In genomic region chr1:36696261-36696940, GRCh38 we compare ENCODE assay signal across 22 cellular contexts.
DNase-seq lines count a peak whose midpoint lies in the region; ATAC-seq, FAIRE-seq and TF ChIP-seq lines count a peak whose summit lies in the region.
"Had no signal": no experiment of that assay in that cellular context is flagged by ENCODE, and none has a peak within 500 bp of the region (broad histone marks: within the 10 kb centered on the region; RNA-seq: fewer than 3 reads in every experiment).

No MANE protein-coding gene starts in this region.

- peaks cover 26% of the 10 kb centered on the region for H3K27me3 ChIP-seq in upper lobe of right lung
- H3K27me3 ChIP-seq in small intestine (ENCODE audit: control insufficient read depth in 2 of 2, insufficient read depth in 2 of 2, low read length in 2 of 2) = peaks cover 0 to 7% of the 10 kb centered on the region in 2 donors
- H3K27me3 ChIP-seq: BE2C had no signal

- intact Hi-C loops in upper lobe of right lung (cut with DNase I) = no loop called here

- H3K36me3 ChIP-seq in upper lobe of right lung (no peaks in the 10 kb centered on the region), small intestine (ENCODE audit: control insufficient read depth in 2 of 2, insufficient read depth in 2 of 2, low read length in 2 of 2) (no peaks in the 10 kb centered on the region)
- H3K36me3 ChIP-seq: BE2C had no signal

- H3K4me1 ChIP-seq in upper lobe of right lung (no peaks in the 10 kb centered on the region), small intestine (ENCODE audit: control insufficient read depth in 2 of 2, insufficient read depth in 1 of 2, low read depth in 1 of 2, low read length in 1 of 2) (no peaks in the 10 kb centered on the region)
- H3K4me1 ChIP-seq: BE2C had no signal

- in situ Hi-C loops in ACHN (cut with HindIII; ENCODE audit: low pct_ligation_motif_present, low pct_unique_long_range_greater_than_20kb, low sequenced_read_pairs) = no loop called here

- DNase-seq in ACHN = peak; percentile 5
- peak; percentile 14 for DNase-seq in NCI-H2171 (lab: John Stamatoyannopoulos, UW)
- peak; percentile 66 for DNase-seq in NCI-H69 (lab: John Stamatoyannopoulos, UW)
- peak; percentile 6 for DNase-seq in cerebellum (ENCODE audit: low spot score)
- no peak for DNase-seq in activated CD4-positive, alpha-beta T cell treated with anti-CD3 and anti-CD28 coated beads for 1 hour
- DNase-seq in iPS-NIHi11 (ENCODE audit: low spot score) = no peak
- DNase-seq in upper lobe of right lung = no peak
- DNase-seq in small intestine = no peak
- DNase-seq: BE2C, Calu3, MM.1S, NCI-H2081, NCI-H345, NCI-H526 treated with DMSO at 0.1 percent for 48 hours, SIG-M5 had no signal

- 58 to 79% (median 60%) methylated on average over 6 of the region's 6 CpGs for WGBS in small intestine, 3 donors

- no peak for TF ChIP-seq CTCF in upper lobe of right lung (IDR thresholded peaks at IDR 0.05)

- H3K27ac ChIP-seq in upper lobe of right lung (no peak overlapping the region), small intestine (ENCODE audit: low read depth in 1 of 2, low read length in 1 of 2) (no peak overlapping the region)
- H3K27ac ChIP-seq: 22Rv1, HL-60, KMS-11, SK-N-MC had no signal

- no peak for FAIRE-seq in small intestine (lab: Jason Lieb, UNC)
- FAIRE-seq: G401.6, H1, RCC 7860 had no signal

- no peak for ATAC-seq in upper lobe of right lung

- no peak overlapping the region for H3K4me3 ChIP-seq in upper lobe of right lung
- H3K4me3 ChIP-seq in small intestine (ENCODE audit: low read depth in 1 of 2, low read length in 2 of 2) = no peak overlapping the region
- H3K4me3 ChIP-seq: SK-N-MC had no signal

- H3K9me3 ChIP-seq in upper lobe of right lung (no peaks in the 10 kb centered on the region), small intestine (ENCODE audit: control insufficient read depth, low read depth) (no peaks in the 10 kb centered on the region)
- H3K9me3 ChIP-seq: BE2C had no signal

Comparison
In these comparisons a context has a peak if more than half of its experiments do, and no peak if none do; other contexts are left out.
1. DNase-seq: peak in ACHN (single experiment), NCI-H2171 (single experiment), NCI-H69 (single experiment) and cerebellum (single experiment); none in activated CD4-positive, alpha-beta T cell treated with anti-CD3 and anti-CD28 coated beads for 1 hour (single experiment), iPS-NIHi11 (single experiment), upper lobe of right lung (single experiment) and small intestine (single experiment).